In the genomic region with DNA sequence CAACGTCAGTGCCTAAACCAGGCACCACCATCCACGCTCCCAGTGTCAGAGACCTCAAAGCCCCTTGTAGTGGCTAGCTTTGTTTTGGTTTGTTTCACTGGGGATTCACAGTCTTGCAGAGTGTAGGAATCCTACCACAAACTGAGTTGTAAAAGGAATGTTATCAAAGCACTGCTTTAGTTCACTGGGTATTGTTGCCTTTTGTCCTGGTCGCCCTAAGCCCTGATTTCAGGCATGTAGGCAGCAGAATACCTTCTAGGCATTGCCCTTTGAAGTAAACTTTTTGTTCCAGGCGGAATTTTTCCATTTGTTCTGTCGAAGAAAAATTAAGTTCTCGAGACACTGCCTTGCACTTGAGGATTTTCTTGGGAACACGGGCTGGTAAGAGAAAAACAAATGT, we compare ENCODE assay signal across 30 cellular contexts.
"Had no signal": no experiment of that assay in that cellular context is flagged by ENCODE, and none has a peak within 500 bp of the region (broad histone marks: within the 10 kb centered on the region; RNA-seq: fewer than 3 reads in every experiment).

No MANE protein-coding gene starts in this region.

- H3K36me3 Mint-ChIP-seq: activated naive CD4-positive, alpha-beta T cell treated with anti-CD3 and anti-CD28 coated beads, Interleukin-2, amount 50 U/mL, for 72 hours had no signal

- ATAC-seq: activated CD4-positive, alpha-beta T cell treated with anti-CD3 and anti-CD28 coated beads for 36 hours; activated naive CD4-positive, alpha-beta T cell treated with anti-CD3 and anti-CD28 coated beads, Interleukin-2, amount 50 U/mL, for 72 hours; activated T-cell treated with anti-CD3 and anti-CD28 coated beads, Interleukin-2, amount 50 U/mL, for 4 hours; gastroesophageal sphincter; T-helper 17 cell had no signal

- H3K9me3 Mint-ChIP-seq: activated CD4-positive, alpha-beta memory T cell treated with anti-CD3 and anti-CD28 coated beads, Interleukin-2, amount 10 ng/mL, durations not matched to agents 7 days and 5 days; activated CD4-positive, alpha-beta T cell treated with anti-CD3 and anti-CD28 coated beads, Interleukin-2, amount 10 ng/mL, durations not matched to agents 24 days and 14 days; activated naive CD4-positive, alpha-beta T cell treated with anti-CD3 and anti-CD28 coated beads, Interleukin-2, amount 10 ng/mL, durations not matched to agents 7 days and 5 days; activated naive CD4-positive, alpha-beta T cell treated with anti-CD3 and anti-CD28 coated beads, Interleukin-2, amount 50 U/mL, for 72 hours; activated naive CD8-positive, alpha-beta T cell treated with anti-CD3 and anti-CD28 coated beads, Interleukin-2, amount 10 ng/mL, durations not matched to agents 7 days and 5 days; activated T-cell treated with anti-CD3 and anti-CD28 coated beads, Interleukin-2, amount 50 U/mL, for 4 hours; activated T-helper 1 cell treated with anti-CD3 and anti-CD28 coated beads, Interleukin-12 subunit alpha, Interleukin-12 subunit beta, Interleukin-2, Interleukin-4 antibody, amounts not matched to agents 30 ng/mL and 10 ng/mL and 1 ng/mL, durations not matched to agents 14 hours and 24 hours and 36 hours; activated T-helper 2 cell treated with anti-CD3 and anti-CD28 coated beads, Interferon-gamma antibody, Interleukin-2, Interleukin-4, amounts not matched to agents 10 μg/mL and 5 μg/mL and 100 μg/mL, durations not matched to agents 14 hours and 24 hours and 36 hours; T-helper 2 cell treated with Interferon-gamma antibody and Interleukin-4, amounts not matched to agents 5 μg/mL and 100 μg/mL, for 36 hours had no signal

- H3K9me3 ChIP-seq: ascending aorta, esophagus squamous epithelium, gastroesophageal sphincter had no signal

- H3K27me3 Mint-ChIP-seq: activated CD4-positive, alpha-beta memory T cell treated with anti-CD3 and anti-CD28 coated beads, Interleukin-2, amount 10 ng/mL, durations not matched to agents 7 days and 5 days; activated CD4-positive, alpha-beta T cell treated with anti-CD3 and anti-CD28 coated beads for 36 hours; activated CD4-positive, alpha-beta T cell treated with anti-CD3 and anti-CD28 coated beads, Interleukin-2, amount 10 ng/mL, durations not matched to agents 24 days and 14 days; activated naive CD4-positive, alpha-beta T cell treated with anti-CD3 and anti-CD28 coated beads, Interleukin-2, amount 10 ng/mL, durations not matched to agents 7 days and 5 days; activated naive CD8-positive, alpha-beta T cell treated with anti-CD3 and anti-CD28 coated beads, Interleukin-2, amount 10 ng/mL, durations not matched to agents 7 days and 5 days; T-helper 17 cell had no signal

- H3K27ac Mint-ChIP-seq: activated CD4-positive, alpha-beta memory T cell treated with anti-CD3 and anti-CD28 coated beads, Interleukin-2, amount 10 ng/mL, durations not matched to agents 7 days and 5 days; activated CD4-positive, alpha-beta T cell treated with anti-CD3 and anti-CD28 coated beads for 36 hours; activated CD4-positive, alpha-beta T cell treated with anti-CD3 and anti-CD28 coated beads, Interleukin-2, amount 10 ng/mL, durations not matched to agents 24 days and 14 days; activated naive CD4-positive, alpha-beta T cell treated with anti-CD3 and anti-CD28 coated beads, Interleukin-2, amount 10 ng/mL, durations not matched to agents 7 days and 5 days; activated naive CD8-positive, alpha-beta T cell treated with anti-CD3 and anti-CD28 coated beads, Interleukin-2, amount 10 ng/mL, durations not matched to agents 7 days and 5 days; activated T-helper 1 cell treated with anti-CD3 and anti-CD28 coated beads, Interleukin-12 subunit alpha, Interleukin-12 subunit beta, Interleukin-2, Interleukin-4 antibody, amounts not matched to agents 30 ng/mL and 10 ng/mL and 1 ng/mL, durations not matched to agents 14 hours and 24 hours and 36 hours; activated T-helper 2 cell treated with anti-CD3 and anti-CD28 coated beads, Interferon-gamma antibody, Interleukin-2, Interleukin-4, amounts not matched to agents 10 μg/mL and 5 μg/mL and 100 μg/mL, durations not matched to agents 14 hours and 24 hours and 36 hours; T-helper 17 cell; T-helper 2 cell treated with Interferon-gamma antibody and Interleukin-4, amounts not matched to agents 5 μg/mL and 100 μg/mL, for 36 hours had no signal

- H3K27ac ChIP-seq: ascending aorta, epithelial cell of prostate, esophagus squamous epithelium, gastroesophageal sphincter had no signal

- DNase-seq: activated CD4-positive, alpha-beta memory T cell treated with anti-CD3 and anti-CD28 coated beads, Interleukin-2, amount 10 ng/mL, durations not matched to agents 7 days and 5 days; activated CD4-positive, alpha-beta T cell treated with anti-CD3 and anti-CD28 coated beads for 36 hours; activated CD4-positive, alpha-beta T cell treated with anti-CD3 and anti-CD28 coated beads, Interleukin-2, amount 10 ng/mL, durations not matched to agents 24 days and 14 days; activated CD4-positive, CD25-positive, alpha-beta regulatory T cell; activated CD4-positive, CD25-positive, alpha-beta regulatory T cell treated with anti-CD3 and anti-CD28 coated beads, Interleukin-2, amount 50 U/mL, for 72 hours; activated CD8-positive, alpha-beta memory T cell treated with anti-CD3 and anti-CD28 coated beads, Interleukin-2, amount 50 U/mL, for 48 hours; activated effector memory CD4-positive, alpha-beta T cell treated with anti-CD3 and anti-CD28 coated beads, Interleukin-2, amount 50 U/mL, for 16 hours; activated naive CD4-positive, alpha-beta T cell; activated naive CD4-positive, alpha-beta T cell treated with anti-CD3 and anti-CD28 coated beads, Interleukin-2, amount 10 ng/mL, durations not matched to agents 7 days and 5 days; activated naive CD8-positive, alpha-beta T cell treated with anti-CD3 and anti-CD28 coated beads, Interleukin-2, amount 10 ng/mL, durations not matched to agents 7 days and 5 days; activated T-cell treated with anti-CD3 and anti-CD28 coated beads for 4 hours; activated T-cell treated with anti-CD3 and anti-CD28 coated beads, Interleukin-2, amount 50 U/mL, for 4 hours; caudate nucleus; cortex of kidney; dermis blood vessel endothelial cell; effector CD8-positive, alpha-beta T cell; esophagus squamous epithelium; foreskin melanocyte; head of caudate nucleus; SW 1271; T-helper 1 cell; T-helper 17 cell; T1000 had no signal

- H3K4me3 Mint-ChIP-seq: activated CD4-positive, alpha-beta memory T cell treated with anti-CD3 and anti-CD28 coated beads, Interleukin-2, amount 10 ng/mL, durations not matched to agents 7 days and 5 days; activated CD4-positive, alpha-beta T cell treated with anti-CD3 and anti-CD28 coated beads for 36 hours; activated CD4-positive, alpha-beta T cell treated with anti-CD3 and anti-CD28 coated beads, Interleukin-2, amount 10 ng/mL, durations not matched to agents 24 days and 14 days; activated naive CD4-positive, alpha-beta T cell treated with anti-CD3 and anti-CD28 coated beads, Interleukin-2, amount 10 ng/mL, durations not matched to agents 7 days and 5 days; activated naive CD8-positive, alpha-beta T cell treated with anti-CD3 and anti-CD28 coated beads, Interleukin-2, amount 10 ng/mL, durations not matched to agents 7 days and 5 days; activated T-cell treated with anti-CD3 and anti-CD28 coated beads, Interleukin-2, amount 50 U/mL, for 4 hours; activated T-helper 1 cell treated with anti-CD3 and anti-CD28 coated beads, Interleukin-12 subunit alpha, Interleukin-12 subunit beta, Interleukin-2, Interleukin-4 antibody, amounts not matched to agents 30 ng/mL and 10 ng/mL and 1 ng/mL, durations not matched to agents 14 hours and 24 hours and 36 hours; T-helper 17 cell; T-helper 2 cell treated with Interferon-gamma antibody and Interleukin-4, amounts not matched to agents 5 μg/mL and 100 μg/mL, for 36 hours had no signal

- H3K4me1 ChIP-seq: ascending aorta, esophagus squamous epithelium, gastroesophageal sphincter had no signal

- H3K4me3 ChIP-seq: ascending aorta, esophagus squamous epithelium, gastroesophageal sphincter had no signal

- H3K27me3 ChIP-seq: ascending aorta, esophagus squamous epithelium, gastroesophageal sphincter had no signal

- H3K4me1 Mint-ChIP-seq: activated CD4-positive, alpha-beta memory T cell treated with anti-CD3 and anti-CD28 coated beads, Interleukin-2, amount 10 ng/mL, durations not matched to agents 7 days and 5 days; activated CD4-positive, alpha-beta T cell treated with anti-CD3 and anti-CD28 coated beads for 36 hours; activated CD4-positive, alpha-beta T cell treated with anti-CD3 and anti-CD28 coated beads, Interleukin-2, amount 10 ng/mL, durations not matched to agents 24 days and 14 days; activated naive CD4-positive, alpha-beta T cell treated with anti-CD3 and anti-CD28 coated beads, Interleukin-2, amount 10 ng/mL, durations not matched to agents 7 days and 5 days; activated naive CD8-positive, alpha-beta T cell treated with anti-CD3 and anti-CD28 coated beads, Interleukin-2, amount 10 ng/mL, durations not matched to agents 7 days and 5 days had no signal
